11 cellular contexts compared by ENCODE assay signal in genomic region chr11:114259124-114259526, GRCh38. TPM values are rescaled to one million over a fixed set of nuclear protein-coding genes. Genes with fewer than 3 reads are reported as not detected.
DNase-seq lines count a peak whose midpoint lies in the region; ATAC-seq and TF ChIP-seq lines count a peak whose summit lies in the region.
"Had no signal": no experiment of that assay in that cellular context is flagged by ENCODE, and none has a peak within 500 bp of the region (broad histone marks: within the 10 kb centered on the region; RNA-seq: fewer than 3 reads in every experiment).

No MANE protein-coding gene starts in this region.

- 58% methylated on average over 8 of the region's 10 CpGs for WGBS in esophagus muscularis mucosa

- BruUV-seq in PC-9 (replicated peaks; lab: Mats Ljungman, UMichigan): no TSS peak

- H3K9me2 ChIP-seq in PC-9 (ENCODE audit: insufficient read depth): no peaks in the 10 kb centered on the region

- TF ChIP-seq POLR2A in esophagus muscularis mucosa (IDR thresholded peaks at IDR 0.05; ENCODE audit: low read depth): no peak

- peaks cover 8% of the 10 kb centered on the region for H3K27me3 Mint-ChIP-seq in osteocyte (ENCODE audit: unreplicated experiment)
- H3K27me3 Mint-ChIP-seq in activated CD4-positive, alpha-beta T cell treated with anti-CD3 and anti-CD28 coated beads, Interleukin-2, amount 10 ng/mL, durations not matched to agents 24 days and 14 days: peaks cover 2% of the 10 kb centered on the region
- H3K27me3 Mint-ChIP-seq: naive thymus-derived CD4-positive, alpha-beta T cell had no signal

- H3K4me3 ChIP-seq in esophagus muscularis mucosa (peak overlapping the region in 3 of 4 donors; percentile 5 to 45 (median 29)), PC-9 (no peak overlapping the region)

- H2AFZ ChIP-seq in PC-9: no peak overlapping the region

- H3K27me3 ChIP-seq in esophagus muscularis mucosa (peaks cover 0 to 8% (median under 1%) of the 10 kb centered on the region in 4 donors), PC-9 (ENCODE audit: insufficient read depth, low read depth) (peaks cover 97% of the 10 kb centered on the region)

- POLR2A ChIA-PET in PC-9 (lab: Charles Lee; ENCODE audit: unreplicated experiment): no interaction called here

- H4K20me1 ChIP-seq in PC-9 (ENCODE audit: insufficient read depth): peaks cover 1% of the 10 kb centered on the region; the same call in 1 of the 2 replicates

- no peak for TF ChIP-seq CTCF in 22Rv1 (IDR thresholded peaks at IDR 0.05)
- TF ChIP-seq CTCF in esophagus muscularis mucosa (IDR thresholded peaks at IDR 0.05): no peak
- no peak for TF ChIP-seq CTCF in osteocyte (IDR thresholded peaks at IDR 0.05)
- no peak for TF ChIP-seq CTCF in PC-9 (conservative IDR thresholded peaks at IDR 0.05)

- CTCF ChIA-PET in PC-9 (lab: Charles Lee): no interaction called here

- H3K4me3 Mint-ChIP-seq in osteocyte (ENCODE audit: unreplicated experiment): no peak overlapping the region
- H3K4me3 Mint-ChIP-seq in activated CD4-positive, alpha-beta T cell treated with anti-CD3 and anti-CD28 coated beads, Interleukin-2, amount 10 ng/mL, durations not matched to agents 24 days and 14 days: no peak overlapping the region
- H3K4me3 Mint-ChIP-seq: activated T-cell treated with anti-CD3 and anti-CD28 coated beads, Interleukin-2, amount 50 U/mL, for 72 hours; naive thymus-derived CD4-positive, alpha-beta T cell had no signal

- peak overlapping the region; percentile 53 for H3K27ac ChIP-seq in 22Rv1
- H3K27ac ChIP-seq in esophagus muscularis mucosa (replicated peaks in 1 of 4): peak overlapping the region; percentile 61 to 79 (median 66)
- no peak overlapping the region for H3K27ac ChIP-seq in PC-9

- H3K36me3 ChIP-seq in esophagus muscularis mucosa: peaks cover 7 to 30% (median 18%) of the 10 kb centered on the region in 4 donors
- no peaks in the 10 kb centered on the region for H3K36me3 ChIP-seq in PC-9 (ENCODE audit: low read depth)

- H3K4me2 ChIP-seq in PC-9: no peak overlapping the region

- no peaks in the 10 kb centered on the region for H3K9me3 ChIP-seq in esophagus muscularis mucosa
- H3K9me3 ChIP-seq in PC-9 (ENCODE audit: insufficient read depth, low read depth): no peaks in the 10 kb centered on the region

- DNase-seq in NCI-H2171 (lab: John Stamatoyannopoulos, UW) (peak; percentile 46), esophagus muscularis mucosa (ENCODE audit: extremely low spot score) (no peak), osteocyte (ENCODE audit: extremely low spot score, unreplicated experiment) (no peak), PC-9 (no peak)
- DNase-seq in activated CD4-positive, alpha-beta T cell treated with anti-CD3 and anti-CD28 coated beads, Interleukin-2, amount 10 ng/mL, durations not matched to agents 24 days and 14 days: no peak
- DNase-seq: activated T-cell treated with anti-CD3 and anti-CD28 coated beads, Interleukin-2, amount 50 U/mL, for 72 hours; naive thymus-derived CD4-positive, alpha-beta T cell; NK-92 treated with Interleukin-12 subunit alpha and Interleukin-12 subunit beta, amount 100 ng/mL, for 24 hours had no signal

- no peaks in the 10 kb centered on the region for H3K9me3 Mint-ChIP-seq in osteocyte (ENCODE audit: unreplicated experiment)
- H3K9me3 Mint-ChIP-seq in activated CD4-positive, alpha-beta T cell treated with anti-CD3 and anti-CD28 coated beads, Interleukin-2, amount 10 ng/mL, durations not matched to agents 24 days and 14 days: no peaks in the 10 kb centered on the region
- H3K9me3 Mint-ChIP-seq: activated T-cell treated with anti-CD3 and anti-CD28 coated beads, Interleukin-2, amount 50 U/mL, for 72 hours; naive thymus-derived CD4-positive, alpha-beta T cell had no signal

- peaks cover 8% of the 10 kb centered on the region for H3K36me3 Mint-ChIP-seq in osteocyte (ENCODE audit: unreplicated experiment)
- H3K36me3 Mint-ChIP-seq in activated CD4-positive, alpha-beta T cell treated with anti-CD3 and anti-CD28 coated beads, Interleukin-2, amount 10 ng/mL, durations not matched to agents 24 days and 14 days (ENCODE audit: low read depth): no peaks in the 10 kb centered on the region
- H3K36me3 Mint-ChIP-seq: naive thymus-derived CD4-positive, alpha-beta T cell had no signal

- no peak for TF ChIP-seq EP300 in esophagus muscularis mucosa (IDR thresholded peaks at IDR 0.05)

- H3K27ac Mint-ChIP-seq in osteocyte (ENCODE audit: unreplicated experiment): peak overlapping the region; percentile 28
- no peak overlapping the region for H3K27ac Mint-ChIP-seq in activated CD4-positive, alpha-beta T cell treated with anti-CD3 and anti-CD28 coated beads, Interleukin-2, amount 10 ng/mL, durations not matched to agents 24 days and 14 days
- H3K27ac Mint-ChIP-seq: activated T-cell treated with anti-CD3 and anti-CD28 coated beads, Interleukin-2, amount 50 U/mL, for 72 hours had no signal

- ATAC-seq in GM21717 (IDR thresholded peaks at IDR 0.05; ENCODE audit: unreplicated experiment) (no peak), GM19324 (IDR thresholded peaks at IDR 0.05; ENCODE audit: low FRiP score, unreplicated experiment) (no peak)
- ATAC-seq: activated T-cell treated with anti-CD3 and anti-CD28 coated beads, Interleukin-2, amount 50 U/mL, for 72 hours had no signal

- H3K4me1 Mint-ChIP-seq in osteocyte (ENCODE audit: unreplicated experiment): peaks cover 25% of the 10 kb centered on the region
- no peaks in the 10 kb centered on the region for H3K4me1 Mint-ChIP-seq in activated CD4-positive, alpha-beta T cell treated with anti-CD3 and anti-CD28 coated beads, Interleukin-2, amount 10 ng/mL, durations not matched to agents 24 days and 14 days

- H3K4me1 ChIP-seq in esophagus muscularis mucosa (peaks cover 58 to 95% (median 72%) of the 10 kb centered on the region in 4 donors), PC-9 (replicated peaks; ENCODE audit: insufficient read depth) (no peaks in the 10 kb centered on the region)

- no peaks in the 10 kb centered on the region for H3F3A ChIP-seq in PC-9 (ENCODE audit: insufficient read depth, low read depth)

- intact Hi-C loops in esophagus muscularis mucosa (cut with DNase I) (no loop called here), PC-9 (cut with micrococcal nuclease; ENCODE audit: unreplicated experiment) (no loop called here)
- intact Hi-C loops in activated CD4-positive, alpha-beta T cell treated with anti-CD3 and anti-CD28 coated beads, Interleukin-2, amount 10 ng/mL, durations not matched to agents 24 days and 14 days (cut with micrococcal nuclease): no loop called here

- no peaks in the 10 kb centered on the region for H3K79me2 ChIP-seq in PC-9 (ENCODE audit: low read depth)

RNA-seq across cellular contexts. Expression of gene NNMT, which starts 37.1 kb away (rescaled TPM):
- total RNA-seq in esophagus muscularis mucosa (100 to 1,000 TPM in 3 of 4 donors, 10 to 100 TPM in 1; 88.9 to 599 (median 293) TPM), osteocyte (65.4 and 79.5 TPM in 2 replicates), PC-9 (2021) (not detected in 2 replicates)
- total RNA-seq in activated CD4-positive, alpha-beta T cell treated with anti-CD3 and anti-CD28 coated beads, Interleukin-2, amount 10 ng/mL, durations not matched to agents 24 days and 14 days: not detected in 2 replicates
- total RNA-seq: activated T-cell treated with anti-CD3 and anti-CD28 coated beads, Interleukin-2, amount 50 U/mL, for 72 hours; naive thymus-derived CD4-positive, alpha-beta T cell had no signal

Comparison
In these comparisons a context has a peak if more than half of its experiments do, and no peak if none do; other contexts are left out.
1. RNA of gene NNMT, which starts 37.1 kb away (total RNA-seq): 88.9 to 599 TPM in esophagus muscularis mucosa and 65.4 to 79.5 TPM in osteocyte; not detected in PC-9 and not detected in activated CD4-positive, alpha-beta T cell treated with anti-CD3 and anti-CD28 coated beads, Interleukin-2, amount 10 ng/mL, durations not matched to agents 24 days and 14 days; every median in the first group is over 10 times any median in the second.